Comparison of ENCODE assay signal across 10 cellular contexts in genomic region chr6:14754636-14755513, GRCh38.
A peak's percentile ranks its signal among the peaks of the same experiment; 100 is the strongest.
DNase-seq lines count a peak whose midpoint lies in the region; ATAC-seq lines count a peak whose summit lies in the region.
"Had no signal": no experiment of that assay in that cellular context is flagged by ENCODE, and none has a peak within 500 bp of the region (broad histone marks: within the 10 kb centered on the region; RNA-seq: fewer than 3 reads in every experiment).

No MANE protein-coding gene starts in this region.

- H3K9me3 Mint-ChIP-seq in T-helper 1 cell treated with Interleukin-12 subunit alpha and Interleukin-12 subunit beta and Interleukin-4 antibody, amounts not matched to agents 30 μg/mL and 1 μg/mL, for 36 hours: no peaks in the 10 kb centered on the region
- no peaks in the 10 kb centered on the region for H3K9me3 Mint-ChIP-seq in activated T-helper 2 cell treated with anti-CD3 and anti-CD28 coated beads, Interferon-gamma antibody, Interleukin-2, Interleukin-4, amounts not matched to agents 10 μg/mL and 5 μg/mL and 100 μg/mL, durations not matched to agents 14 hours and 24 hours and 36 hours

- H3K27ac Mint-ChIP-seq in T-helper 1 cell treated with Interleukin-12 subunit alpha and Interleukin-12 subunit beta and Interleukin-4 antibody, amounts not matched to agents 30 μg/mL and 1 μg/mL, for 36 hours: peak overlapping the region; percentile 43
- H3K27ac Mint-ChIP-seq in activated T-helper 2 cell treated with anti-CD3 and anti-CD28 coated beads, Interferon-gamma antibody, Interleukin-2, Interleukin-4, amounts not matched to agents 10 μg/mL and 5 μg/mL and 100 μg/mL, durations not matched to agents 14 hours and 24 hours and 36 hours: peak overlapping the region; percentile 86

- no peak overlapping the region for H3K4me3 Mint-ChIP-seq in T-helper 1 cell treated with Interleukin-12 subunit alpha and Interleukin-12 subunit beta and Interleukin-4 antibody, amounts not matched to agents 30 μg/mL and 1 μg/mL, for 36 hours
- H3K4me3 Mint-ChIP-seq in activated T-helper 2 cell treated with anti-CD3 and anti-CD28 coated beads, Interferon-gamma antibody, Interleukin-2, Interleukin-4, amounts not matched to agents 10 μg/mL and 5 μg/mL and 100 μg/mL, durations not matched to agents 14 hours and 24 hours and 36 hours (ENCODE audit: low read depth): no peak overlapping the region
- H3K4me3 Mint-ChIP-seq: neural crest cell had no signal

- intact Hi-C loops in activated T-helper 2 cell treated with anti-CD3 and anti-CD28 coated beads, Interferon-gamma antibody, Interleukin-2, Interleukin-4, amounts not matched to agents 10 μg/mL and 5 μg/mL and 100 μg/mL, durations not matched to agents 14 hours and 24 hours and 36 hours (cut with micrococcal nuclease): no loop called here

- H3K36me3 Mint-ChIP-seq in T-helper 1 cell treated with Interleukin-12 subunit alpha and Interleukin-12 subunit beta and Interleukin-4 antibody, amounts not matched to agents 30 μg/mL and 1 μg/mL, for 36 hours (ENCODE audit: low read depth): no peaks in the 10 kb centered on the region
- H3K36me3 Mint-ChIP-seq in activated T-helper 2 cell treated with anti-CD3 and anti-CD28 coated beads, Interferon-gamma antibody, Interleukin-2, Interleukin-4, amounts not matched to agents 10 μg/mL and 5 μg/mL and 100 μg/mL, durations not matched to agents 14 hours and 24 hours and 36 hours (ENCODE audit: low read depth): no peaks in the 10 kb centered on the region

- ATAC-seq in GM18520 (IDR thresholded peaks at IDR 0.05; ENCODE audit: unreplicated experiment): peak; percentile 93
- ATAC-seq: heart left ventricle had no signal

- H3K4me1 Mint-ChIP-seq in T-helper 1 cell treated with Interleukin-12 subunit alpha and Interleukin-12 subunit beta and Interleukin-4 antibody, amounts not matched to agents 30 μg/mL and 1 μg/mL, for 36 hours (ENCODE audit: low read depth): peaks cover 5% of the 10 kb centered on the region
- peaks cover 28% of the 10 kb centered on the region for H3K4me1 Mint-ChIP-seq in activated T-helper 2 cell treated with anti-CD3 and anti-CD28 coated beads, Interferon-gamma antibody, Interleukin-2, Interleukin-4, amounts not matched to agents 10 μg/mL and 5 μg/mL and 100 μg/mL, durations not matched to agents 14 hours and 24 hours and 36 hours (ENCODE audit: low read depth)

- DNase-seq in activated T-helper 2 cell treated with anti-CD3 and anti-CD28 coated beads, Interferon-gamma antibody, Interleukin-2, Interleukin-4, amounts not matched to agents 10 μg/mL and 5 μg/mL and 100 μg/mL, durations not matched to agents 14 hours and 24 hours and 36 hours (ENCODE audit: low spot score): no peak
- peak in 2 of 3 experiments; percentile 49 to 53 for DNase-seq in stimulated activated CD4-positive, alpha-beta T cell treated with anti-CD3 and anti-CD28 coated beads, TNF-alpha, amount 100 ng/mL, for 24 hours (ENCODE audit: low read depth in 3 of 3)
- no peak for DNase-seq in NCI-H82 treated with DMSO at 0.1 percent for 48 hours (lab: John Stamatoyannopoulos, UW; ENCODE audit: unreplicated experiment)
- no peak for DNase-seq in dermis blood vessel endothelial cell
- no peak for DNase-seq in glomerular visceral epithelial cell (ENCODE audit: extremely low spot score)
- DNase-seq: C1 segment of cervical spinal cord, heart left ventricle had no signal

- no peaks in the 10 kb centered on the region for H3K27me3 Mint-ChIP-seq in T-helper 1 cell treated with Interleukin-12 subunit alpha and Interleukin-12 subunit beta and Interleukin-4 antibody, amounts not matched to agents 30 μg/mL and 1 μg/mL, for 36 hours (ENCODE audit: low read depth)
- H3K27me3 Mint-ChIP-seq in activated T-helper 2 cell treated with anti-CD3 and anti-CD28 coated beads, Interferon-gamma antibody, Interleukin-2, Interleukin-4, amounts not matched to agents 10 μg/mL and 5 μg/mL and 100 μg/mL, durations not matched to agents 14 hours and 24 hours and 36 hours (ENCODE audit: low read depth): no peaks in the 10 kb centered on the region

Comparison
In these comparisons a context has a peak if more than half of its experiments do, and no peak if none do; other contexts are left out.
1. DNase-seq: peak in stimulated activated CD4-positive, alpha-beta T cell treated with anti-CD3 and anti-CD28 coated beads, TNF-alpha, amount 100 ng/mL, for 24 hours (2 of 3); none in activated T-helper 2 cell treated with anti-CD3 and anti-CD28 coated beads, Interferon-gamma antibody, Interleukin-2, Interleukin-4, amounts not matched to agents 10 μg/mL and 5 μg/mL and 100 μg/mL, durations not matched to agents 14 hours and 24 hours and 36 hours (single experiment), NCI-H82 treated with DMSO at 0.1 percent for 48 hours (single experiment), dermis blood vessel endothelial cell (single experiment) and glomerular visceral epithelial cell (single experiment).